Comparison of ENCODE assay signal across 8 cellular contexts in the genomic region with DNA sequence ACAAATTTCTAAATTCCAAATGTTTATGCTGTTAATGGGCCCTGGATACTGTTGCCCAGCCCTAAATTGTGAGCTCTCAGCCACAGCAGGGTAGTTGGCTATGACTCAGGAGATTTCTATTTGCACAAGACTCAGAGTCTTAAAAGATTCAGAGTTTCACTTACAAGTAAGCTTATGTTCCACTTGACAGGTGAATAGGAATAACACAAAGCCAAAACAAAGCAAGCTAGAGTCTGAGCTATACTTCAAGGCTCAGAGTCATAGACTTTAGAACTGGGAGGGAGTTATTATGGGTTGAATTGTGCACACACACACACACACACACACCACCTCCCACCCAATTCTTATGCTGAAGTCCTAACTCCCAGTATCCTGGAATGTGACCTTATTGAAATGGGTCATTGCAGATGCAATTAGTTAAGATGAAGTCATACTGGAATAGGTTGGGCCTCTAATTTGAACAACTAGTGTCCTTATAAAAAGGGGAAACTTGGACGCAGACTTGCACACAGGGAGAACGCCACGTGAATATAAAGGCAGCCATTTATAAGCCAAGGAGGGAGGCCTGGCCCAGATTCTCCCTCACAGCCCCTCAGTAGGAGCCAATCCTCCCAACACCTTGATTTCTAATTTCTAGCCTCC. TPM values are rescaled to one million over a fixed set of nuclear protein-coding genes. Genes with fewer than 3 reads are reported as not detected.
DNase-seq lines count a peak whose midpoint lies in the region; ATAC-seq and TF ChIP-seq lines count a peak whose summit lies in the region.

No MANE protein-coding gene starts in this region.

- WGBS in esophagus muscularis mucosa = 52% methylated on average over 3 of the region's 3 CpGs

- H3K4me1 ChIP-seq in esophagus muscularis mucosa (peaks cover 0 to 20% (median 9%) of the 10 kb centered on the region in 4 donors), BE2C (no peaks in the 10 kb centered on the region)

- H3K4me3 ChIP-seq in esophagus muscularis mucosa = no peak overlapping the region
- no peak overlapping the region for H3K4me3 ChIP-seq in BE2C (ENCODE audit: low read depth, low read length)

- H3K27me3 Mint-ChIP-seq in stimulated activated naive CD8-positive, alpha-beta T cell treated with anti-CD3 and anti-CD28 coated beads, Interleukin-15, amount 100 ng/mL, for 72 hours = no peaks in the 10 kb centered on the region

- H3K36me3 ChIP-seq in esophagus muscularis mucosa (no peaks in the 10 kb centered on the region), BE2C (no peaks in the 10 kb centered on the region)

- peak; percentile 81 for DNase-seq in Daoy (ENCODE audit: low read depth)
- peak; percentile 85 for DNase-seq in NCI-H226
- DNase-seq in esophagus muscularis mucosa (ENCODE audit: extremely low spot score) = no peak
- no peak for DNase-seq in omental fat pad (ENCODE audit: low spot score)
- DNase-seq in stimulated activated naive CD8-positive, alpha-beta T cell treated with anti-CD3 and anti-CD28 coated beads, Interleukin-15, amount 100 ng/mL, for 72 hours = no peak
- no peak for DNase-seq in BE2C
- no peak for DNase-seq in GM19240 (ENCODE audit: insufficient read length, low spot score)
- DNase-seq in GM19238 (ENCODE audit: insufficient read length, low spot score) = no peak

- no peak overlapping the region for H3K27ac Mint-ChIP-seq in stimulated activated naive CD8-positive, alpha-beta T cell treated with anti-CD3 and anti-CD28 coated beads, Interleukin-15, amount 100 ng/mL, for 72 hours

- TF ChIP-seq POLR2A in esophagus muscularis mucosa (IDR thresholded peaks at IDR 0.05; ENCODE audit: low read depth) = no peak

- TF ChIP-seq EP300 in esophagus muscularis mucosa (IDR thresholded peaks at IDR 0.05) = no peak

- H3K4me3 Mint-ChIP-seq in stimulated activated naive CD8-positive, alpha-beta T cell treated with anti-CD3 and anti-CD28 coated beads, Interleukin-15, amount 100 ng/mL, for 72 hours = no peak overlapping the region

- no peaks in the 10 kb centered on the region for H3K9me3 Mint-ChIP-seq in stimulated activated naive CD8-positive, alpha-beta T cell treated with anti-CD3 and anti-CD28 coated beads, Interleukin-15, amount 100 ng/mL, for 72 hours

- no peaks in the 10 kb centered on the region for H3K27me3 ChIP-seq in esophagus muscularis mucosa
- H3K27me3 ChIP-seq in BE2C = no peaks in the 10 kb centered on the region

- no peaks in the 10 kb centered on the region for H3K4me1 Mint-ChIP-seq in stimulated activated naive CD8-positive, alpha-beta T cell treated with anti-CD3 and anti-CD28 coated beads, Interleukin-15, amount 100 ng/mL, for 72 hours

- peak overlapping the region; percentile 12 to 68 (median 52) for H3K27ac ChIP-seq in esophagus muscularis mucosa (replicated peaks in 1 of 4)

- no peak for TF ChIP-seq CTCF in esophagus muscularis mucosa (IDR thresholded peaks at IDR 0.05)
- no peak for TF ChIP-seq CTCF in omental fat pad (IDR thresholded peaks at IDR 0.05)
- no peak for TF ChIP-seq CTCF in BE2C (IDR thresholded peaks at IDR 0.05; ENCODE audit: low read depth, low read length)

- H3K9me3 ChIP-seq in esophagus muscularis mucosa (no peaks in the 10 kb centered on the region), BE2C (no peaks in the 10 kb centered on the region)

- intact Hi-C loops in esophagus muscularis mucosa (cut with DNase I) = no loop called here

- ATAC-seq in omental fat pad (ENCODE audit: low FRiP score) = peak; percentile 66
- ATAC-seq in stimulated activated naive CD8-positive, alpha-beta T cell treated with anti-CD3 and anti-CD28 coated beads, Interleukin-15, amount 100 ng/mL, for 72 hours = no peak

RNA-seq across cellular contexts. Expression of a gene that starts 30.2 kb away (rescaled TPM):
- 546 and 627 TPM in 2 replicates for total RNA-seq in Daoy (2014; rRNA removed; shearing (Covaris generic))
- total RNA-seq in esophagus muscularis mucosa = 100 to 1,000 TPM; 319 to 529 (median 375) TPM
- 100 to 1,000 TPM; 455 to 981 (median 633) TPM for total RNA-seq in omental fat pad
- 75.3 TPM for polyA plus RNA-seq in BE2C (2012; ENCODE audit: insufficient read depth, insufficient read length, low read depth)

Comparison
In these comparisons a context has a peak if more than half of its experiments do, and no peak if none do; other contexts are left out.
1. DNase-seq: peak in Daoy (single experiment) and NCI-H226 (single experiment); none in esophagus muscularis mucosa (single experiment), omental fat pad (single experiment), stimulated activated naive CD8-positive, alpha-beta T cell treated with anti-CD3 and anti-CD28 coated beads, Interleukin-15, amount 100 ng/mL, for 72 hours (0 of 2), BE2C (single experiment), GM19240 (single experiment) and GM19238 (single experiment).